ENCODE assay signal across 9 cellular contexts in genomic region chr9:34929506-34930102, GRCh38. TPM values are rescaled to one million over a fixed set of nuclear protein-coding genes. Genes with fewer than 3 reads are reported as not detected.
DNase-seq lines count a peak whose midpoint lies in the region; ATAC-seq lines count a peak whose summit lies in the region.
"Had no signal": no experiment of that assay in that cellular context is flagged by ENCODE, and none has a peak within 500 bp of the region (broad histone marks: within the 10 kb centered on the region; RNA-seq: fewer than 3 reads in every experiment).

No MANE protein-coding gene starts in this region.

- peaks cover 3% of the 10 kb centered on the region for H3K27me3 Mint-ChIP-seq in activated T-helper 2 cell treated with anti-CD3 and anti-CD28 coated beads, Interferon-gamma antibody, Interleukin-2, Interleukin-4, amounts not matched to agents 10 μg/mL and 5 μg/mL and 100 μg/mL, durations not matched to agents 14 hours and 24 hours and 36 hours (ENCODE audit: low read depth)

- H3K9me3 Mint-ChIP-seq in activated T-helper 2 cell treated with anti-CD3 and anti-CD28 coated beads, Interferon-gamma antibody, Interleukin-2, Interleukin-4, amounts not matched to agents 10 μg/mL and 5 μg/mL and 100 μg/mL, durations not matched to agents 14 hours and 24 hours and 36 hours, result peaks cover 13% of the 10 kb centered on the region

- H3K4me1 Mint-ChIP-seq in activated T-helper 2 cell treated with anti-CD3 and anti-CD28 coated beads, Interferon-gamma antibody, Interleukin-2, Interleukin-4, amounts not matched to agents 10 μg/mL and 5 μg/mL and 100 μg/mL, durations not matched to agents 14 hours and 24 hours and 36 hours (ENCODE audit: low read depth), result peaks cover 13% of the 10 kb centered on the region

- no peak for ATAC-seq in GM19463 (IDR thresholded peaks at IDR 0.05; ENCODE audit: unreplicated experiment)

- intact Hi-C loops in activated T-helper 2 cell treated with anti-CD3 and anti-CD28 coated beads, Interferon-gamma antibody, Interleukin-2, Interleukin-4, amounts not matched to agents 10 μg/mL and 5 μg/mL and 100 μg/mL, durations not matched to agents 14 hours and 24 hours and 36 hours (cut with micrococcal nuclease), result no loop called here

- H3K4me3 Mint-ChIP-seq in activated T-helper 2 cell treated with anti-CD3 and anti-CD28 coated beads, Interferon-gamma antibody, Interleukin-2, Interleukin-4, amounts not matched to agents 10 μg/mL and 5 μg/mL and 100 μg/mL, durations not matched to agents 14 hours and 24 hours and 36 hours (ENCODE audit: low read depth), result no peak overlapping the region
- H3K4me3 Mint-ChIP-seq: stimulated activated naive CD8-positive, alpha-beta T cell treated with anti-CD3 and anti-CD28 coated beads, Interleukin-15, Interleukin-2, amounts not matched to agents 100 ng/mL and 50 ng/mL, for 24 hours had no signal

- H3K4me1 ChIP-seq in iPS DF 6.9 (ENCODE audit: control insufficient read depth, insufficient read depth, low read length), result no peaks in the 10 kb centered on the region

- no peaks in the 10 kb centered on the region for H3K36me3 Mint-ChIP-seq in activated T-helper 2 cell treated with anti-CD3 and anti-CD28 coated beads, Interferon-gamma antibody, Interleukin-2, Interleukin-4, amounts not matched to agents 10 μg/mL and 5 μg/mL and 100 μg/mL, durations not matched to agents 14 hours and 24 hours and 36 hours (ENCODE audit: low read depth)

- no peak overlapping the region for H3K27ac Mint-ChIP-seq in activated T-helper 2 cell treated with anti-CD3 and anti-CD28 coated beads, Interferon-gamma antibody, Interleukin-2, Interleukin-4, amounts not matched to agents 10 μg/mL and 5 μg/mL and 100 μg/mL, durations not matched to agents 14 hours and 24 hours and 36 hours
- H3K27ac Mint-ChIP-seq: stimulated activated naive CD8-positive, alpha-beta T cell treated with anti-CD3 and anti-CD28 coated beads, Interleukin-15, Interleukin-2, amounts not matched to agents 100 ng/mL and 50 ng/mL, for 24 hours had no signal

- no peak overlapping the region for H3K27ac ChIP-seq in iPS DF 6.9 (ENCODE audit: low read length)

- H3K9me3 ChIP-seq in iPS DF 6.9 (ENCODE audit: control insufficient read depth, insufficient read depth, low read length), result no peaks in the 10 kb centered on the region

- no peak overlapping the region for H3K4me3 ChIP-seq in iPS DF 6.9 (ENCODE audit: low read length)

- no peaks in the 10 kb centered on the region; the same call in 1 of the 2 replicates for H3K36me3 ChIP-seq in iPS DF 6.9 (ENCODE audit: control insufficient read depth, insufficient read depth, low read length)

- no peaks in the 10 kb centered on the region for H3K27me3 ChIP-seq in iPS DF 6.9 (ENCODE audit: control insufficient read depth, insufficient read depth, low read length)

- DNase-seq in activated T-cell treated with anti-CD3 and anti-CD28 coated beads for 48 hours (ENCODE audit: low read depth), result peak; percentile 29
- DNase-seq in activated T-cell treated with anti-CD3 and anti-CD28 coated beads for 4 hours, result no peak
- peak; percentile 5 for DNase-seq in NCI-H1105 (lab: John Stamatoyannopoulos, UW)
- DNase-seq in activated T-cell treated with anti-CD3 and anti-CD28 coated beads, Interleukin-2, amount 50 U/mL, for 48 hours, result peak; percentile 42 to 49
- peak; percentile 9 for DNase-seq in iPS DF 6.9 (ENCODE audit: low read depth, low spot score)
- peak; percentile 12 to 19 for DNase-seq in stimulated activated CD8-positive, alpha-beta memory T cell treated with anti-CD3 and anti-CD28 coated beads, Interleukin-2, amount 100 ng/mL, for 48 hours (ENCODE audit: low read depth in 2 of 2)
- no peak for DNase-seq in activated T-helper 2 cell treated with anti-CD3 and anti-CD28 coated beads, Interferon-gamma antibody, Interleukin-2, Interleukin-4, amounts not matched to agents 10 μg/mL and 5 μg/mL and 100 μg/mL, durations not matched to agents 14 hours and 24 hours and 36 hours (ENCODE audit: low spot score)

- no CpG with 5 or more reads among the region's 7 CpGs for WGBS in iPS DF 6.9 (ENCODE audit: insufficient coverage, insufficient read length)

RNA-seq across cellular contexts. Expression of gene PHF24, which starts 28.5 kb away (rescaled TPM):
- 0.11 TPM in 1 of 2 replicates, not detected in the other for total RNA-seq in activated T-helper 2 cell treated with anti-CD3 and anti-CD28 coated beads, Interferon-gamma antibody, Interleukin-2, Interleukin-4, amounts not matched to agents 10 μg/mL and 5 μg/mL and 100 μg/mL, durations not matched to agents 14 hours and 24 hours and 36 hours

RNA-seq across cellular contexts. Expression of gene DNAJB5, which starts 59.9 kb away (rescaled TPM):
- 7.5 and 11.3 TPM in 2 replicates for total RNA-seq in activated T-helper 2 cell treated with anti-CD3 and anti-CD28 coated beads, Interferon-gamma antibody, Interleukin-2, Interleukin-4, amounts not matched to agents 10 μg/mL and 5 μg/mL and 100 μg/mL, durations not matched to agents 14 hours and 24 hours and 36 hours

Comparison
In these comparisons a context has a peak if more than half of its experiments do, and no peak if none do; other contexts are left out.
1. DNase-seq: peak in activated T-cell treated with anti-CD3 and anti-CD28 coated beads for 48 hours (single experiment), NCI-H1105 (single experiment), activated T-cell treated with anti-CD3 and anti-CD28 coated beads, Interleukin-2, amount 50 U/mL, for 48 hours (2 of 2), iPS DF 6.9 (single experiment) and stimulated activated CD8-positive, alpha-beta memory T cell treated with anti-CD3 and anti-CD28 coated beads, Interleukin-2, amount 100 ng/mL, for 48 hours (2 of 2); none in activated T-cell treated with anti-CD3 and anti-CD28 coated beads for 4 hours (single experiment) and activated T-helper 2 cell treated with anti-CD3 and anti-CD28 coated beads, Interferon-gamma antibody, Interleukin-2, Interleukin-4, amounts not matched to agents 10 μg/mL and 5 μg/mL and 100 μg/mL, durations not matched to agents 14 hours and 24 hours and 36 hours (single experiment).